19 cellular contexts compared by ENCODE assay signal in genomic region chr12:52804029-52804428, GRCh38. TPM values are rescaled to one million over a fixed set of nuclear protein-coding genes. Genes with fewer than 3 reads are reported as not detected.
DNase-seq lines count a peak whose midpoint lies in the region; ATAC-seq and TF ChIP-seq lines count a peak whose summit lies in the region.
"Had no signal": no experiment of that assay in that cellular context is flagged by ENCODE, and none has a peak within 500 bp of the region (broad histone marks: within the 10 kb centered on the region; RNA-seq: fewer than 3 reads in every experiment).

No MANE protein-coding gene starts in this region.

- peaks cover 23% of the 10 kb centered on the region for H3K4me1 ChIP-seq in HAP-1
- peaks cover 6 to 65% (median 6%) of the 10 kb centered on the region in 3 donors for H3K4me1 ChIP-seq in esophagus squamous epithelium
- H3K4me1 ChIP-seq in SJCRH30: no peaks in the 10 kb centered on the region

- ATAC-seq in GM18498 (IDR thresholded peaks at IDR 0.05; ENCODE audit: unreplicated experiment) (no peak), left ventricle myocardium superior (no peak)
- ATAC-seq: A549, GM23338, Panc1 had no signal

- in situ Hi-C loops in HAP-1 (cut with MboI; ENCODE audit: low sequenced_read_pairs): no loop called here

- no peaks in the 10 kb centered on the region for H3K27me3 ChIP-seq in HAP-1 (ENCODE audit: low read depth)
- H3K27me3 ChIP-seq in esophagus squamous epithelium: no peaks in the 10 kb centered on the region
- H3K27me3 ChIP-seq in SJCRH30: no peaks in the 10 kb centered on the region

- no peaks in the 10 kb centered on the region for H3K9me3 ChIP-seq in HAP-1
- no peaks in the 10 kb centered on the region for H3K9me3 ChIP-seq in esophagus squamous epithelium
- no peaks in the 10 kb centered on the region for H3K9me3 ChIP-seq in SJCRH30 (replicated peaks)
- H3K9me3 ChIP-seq: A549 had no signal

- H3K27ac ChIP-seq in esophagus squamous epithelium (peak overlapping the region in 3 of 4 donors; percentile 13 to 71 (median 64)), SJCRH30 (no peak overlapping the region)
- H3K27ac ChIP-seq: SK-N-MC had no signal

- DNase-seq in NCI-H2029 (lab: John Stamatoyannopoulos, UW) (peak; percentile 4), NCI-H2029 treated with DMSO at 0.1 percent for 48 hours (lab: John Stamatoyannopoulos, UW) (no peak), HAP-1 (ENCODE audit: low spot score in 2 of 2) (peak; percentile 7 to 39), NCI-H345 (lab: John Stamatoyannopoulos, UW) (peak; percentile 76), esophagus squamous epithelium (lab: John Stamatoyannopoulos, UW) (no peak), SJCRH30 (no peak), left ventricle myocardium superior (no peak)
- DNase-seq: C1 segment of cervical spinal cord, GF-D8, KG1, NCI-H510A, T-helper 1 cell, T1000 had no signal

- intact Hi-C loops in esophagus squamous epithelium (cut with DNase I): no loop called here
- intact Hi-C loops in left ventricle myocardium superior (cut with micrococcal nuclease): no loop called here

- TF ChIP-seq CTCF in esophagus squamous epithelium (IDR thresholded peaks at IDR 0.05): no peak

- no peak for TF ChIP-seq POLR2A in esophagus squamous epithelium (IDR thresholded peaks at IDR 0.05)

- 55 to 60% methylated on average over 4 of the region's 4 CpGs for WGBS in esophagus squamous epithelium, 2 donors

- H3K4me3 ChIP-seq in HAP-1 (no peak overlapping the region), esophagus squamous epithelium (no peak overlapping the region), SJCRH30 (no peak overlapping the region)
- H3K4me3 ChIP-seq: A549, GM23338, SK-N-MC had no signal

- H3K36me3 ChIP-seq in HAP-1 (replicated peaks) (no peaks in the 10 kb centered on the region), esophagus squamous epithelium (peaks cover 0 to 22% (median 0%) of the 10 kb centered on the region in 3 donors), SJCRH30 (no peaks in the 10 kb centered on the region)

RNA-seq across cellular contexts. Expression of gene KRT3, which starts 8.1 kb away (rescaled TPM):
- total RNA-seq in esophagus squamous epithelium (1 to 10 TPM in 2 of 4 donors, under 1 TPM in 2; 0.57 to 1.6 (median 0.86) TPM), left ventricle myocardium superior (not detected)
- not detected in 2 replicates for total RNA-seq in SJCRH30 (2014; rRNA removed; shearing (Covaris generic))
- total RNA-seq: Daoy, GM23338 had no signal

RNA-seq across cellular contexts. Expression of gene KRT4, which starts 9.9 kb away (rescaled TPM):
- total RNA-seq in esophagus squamous epithelium (over 10,000 TPM in 2 of 4 donors, 1,000 to 10,000 TPM in 2; 3,147 to 27,876 (median 8,563) TPM), left ventricle myocardium superior (not detected)
- not detected in 2 replicates for total RNA-seq in SJCRH30 (2014; rRNA removed; shearing (Covaris generic))
- total RNA-seq: Daoy, GM23338 had no signal

RNA-seq across cellular contexts. Expression of gene KRT76, which starts 26.9 kb away (rescaled TPM):
- not detected for total RNA-seq in esophagus squamous epithelium
- total RNA-seq in SJCRH30 (2014; rRNA removed; shearing (Covaris generic)): not detected in 2 replicates
- not detected for total RNA-seq in left ventricle myocardium superior
- total RNA-seq: Daoy, GM23338 had no signal

RNA-seq across cellular contexts. Expression of gene KRT79, which starts 30.1 kb away (rescaled TPM):
- total RNA-seq in esophagus squamous epithelium (1 to 10 TPM in 1 of 4 donors, not detected in 3; 1.8 TPM), left ventricle myocardium superior (not detected)
- total RNA-seq in SJCRH30 (2014; rRNA removed; shearing (Covaris generic)): not detected in 2 replicates

RNA-seq across cellular contexts. Expression of gene KRT78, which starts 44.8 kb away (rescaled TPM):
- 100 to 1,000 TPM; 194 to 481 (median 307) TPM for total RNA-seq in esophagus squamous epithelium
- not detected in 2 replicates for total RNA-seq in SJCRH30 (2014; rRNA removed; shearing (Covaris generic))
- not detected for total RNA-seq in left ventricle myocardium superior
- total RNA-seq: Daoy, GM23338 had no signal

Comparison
In these comparisons a context has a peak if more than half of its experiments do, and no peak if none do; other contexts are left out.
1. DNase-seq: peak in NCI-H2029 (single experiment), HAP-1 (2 of 2) and NCI-H345 (single experiment); none in NCI-H2029 treated with DMSO at 0.1 percent for 48 hours (single experiment), esophagus squamous epithelium (single experiment), SJCRH30 (0 of 2) and left ventricle myocardium superior (single experiment).
2. RNA of gene KRT4, which starts 9.9 kb away (total RNA-seq): 3,147 to 27,876 TPM in esophagus squamous epithelium; not detected in SJCRH30 and not detected in left ventricle myocardium superior (single experiment); every median in the first group is over 1,000 times any median in the second.